In the genomic region with DNA sequence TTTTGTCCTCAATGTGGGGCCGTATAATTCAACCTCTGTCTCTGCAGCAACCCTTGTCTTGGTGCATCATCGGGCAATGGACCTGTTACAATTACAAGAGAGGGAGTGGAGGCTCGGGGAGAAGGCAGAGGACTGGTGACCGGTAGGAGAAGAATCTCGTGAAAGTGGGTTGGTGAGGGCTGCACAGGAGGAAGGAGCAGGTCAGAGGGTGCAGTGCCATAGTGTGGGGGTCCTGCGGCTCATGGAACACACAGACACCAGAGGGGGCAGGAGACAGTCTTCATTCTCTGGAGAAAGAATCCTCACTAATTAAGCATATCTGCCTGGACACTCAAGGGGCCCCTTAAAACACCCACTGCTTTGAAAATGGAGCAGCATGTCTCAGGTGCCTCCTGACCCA, we compare ENCODE assay signal across 23 cellular contexts.
DNase-seq lines count a peak whose midpoint lies in the region; ATAC-seq and TF ChIP-seq lines count a peak whose summit lies in the region.
"Had no signal": no experiment of that assay in that cellular context is flagged by ENCODE, and none has a peak within 500 bp of the region (broad histone marks: within the 10 kb centered on the region; RNA-seq: fewer than 3 reads in every experiment).

No MANE protein-coding gene starts in this region.

- no peak overlapping the region for H3K4me3 Mint-ChIP-seq in neural crest cell

- H3K9me3 ChIP-seq in right atrium auricular region (peaks cover 0 to 4% of the 10 kb centered on the region in 2 donors), heart right ventricle (no peaks in the 10 kb centered on the region)
- H3K9me3 ChIP-seq: A549 had no signal

- H3K4me3 ChIP-seq in right atrium auricular region, result no peak overlapping the region
- no peak overlapping the region for H3K4me3 ChIP-seq in heart right ventricle
- no peak overlapping the region for H3K4me3 ChIP-seq in coronary artery
- H3K4me3 ChIP-seq: A549, PC-9 had no signal

- intact Hi-C loops in heart right ventricle (cut with DNase I), result no loop called here

- DNase-seq in right atrium auricular region (ENCODE audit: low spot score) (peak; percentile 26), heart right ventricle (no peak), coronary artery (ENCODE audit: low spot score) (peak; percentile 43), neural crest cell (ENCODE audit: low read depth, low spot score) (no peak), foreskin keratinocyte (no peak), NOMO-1 treated with dmso at 0.1 percent for 144 hours (lab: John Stamatoyannopoulos, UW; ENCODE audit: unreplicated experiment) (no peak)
- DNase-seq: AML-193; C1 segment of cervical spinal cord; Calu3; CD8-positive, alpha-beta memory T cell; DMS79 treated with DMSO at 0.1 percent for 48 hours; GF-D8; Karpas-422; NCI-H1105; NCI-H1436 treated with DMSO at 0.1 percent for 48 hours; NCI-H187 treated with DMSO at 0.1 percent for 48 hours; NCI-H524; NCI-H774 had no signal

- 76 to 78% methylated on average over 6 of the region's 6 CpGs for WGBS in heart right ventricle, 2 donors

- no peak overlapping the region for H3K27ac ChIP-seq in right atrium auricular region
- no peak overlapping the region for H3K27ac ChIP-seq in heart right ventricle
- H3K27ac ChIP-seq in coronary artery, result no peak overlapping the region
- H3K27ac ChIP-seq in foreskin keratinocyte, result no peak overlapping the region
- H3K27ac ChIP-seq: A549, PC-9 had no signal

- peak overlapping the region; percentile 80 for H3K27ac Mint-ChIP-seq in neural crest cell (ENCODE audit: unreplicated experiment)
- H3K27ac Mint-ChIP-seq: CD8-positive, alpha-beta memory T cell had no signal

- H3K27me3 ChIP-seq in right atrium auricular region (no peaks in the 10 kb centered on the region), heart right ventricle (peaks cover 0 to 56% (median 11%) of the 10 kb centered on the region in 7 donors), foreskin keratinocyte (no peaks in the 10 kb centered on the region)

- TF ChIP-seq CTCF in right atrium auricular region (IDR thresholded peaks at IDR 0.05) (no peak), heart right ventricle (IDR thresholded peaks at IDR 0.05) (no peak), coronary artery (IDR thresholded peaks at IDR 0.05) (no peak), neural crest cell (conservative IDR thresholded peaks at IDR 0.05) (no peak), foreskin keratinocyte (conservative IDR thresholded peaks at IDR 0.05) (no peak)

- H3K36me3 Mint-ChIP-seq in neural crest cell (ENCODE audit: low read depth), result no peaks in the 10 kb centered on the region
- H3K36me3 Mint-ChIP-seq: CD8-positive, alpha-beta memory T cell had no signal

- H3K27me3 Mint-ChIP-seq in neural crest cell (ENCODE audit: low read depth), result peaks cover 17% of the 10 kb centered on the region

- peaks cover 19% of the 10 kb centered on the region for H3K4me1 Mint-ChIP-seq in neural crest cell

- ATAC-seq in heart right ventricle (no peak), HG02870 (IDR thresholded peaks at IDR 0.05; ENCODE audit: unreplicated experiment) (no peak), foreskin keratinocyte (no peak)
- ATAC-seq: A549, HepG2, Right ventricle myocardium inferior had no signal

- H3K4me1 ChIP-seq in right atrium auricular region (peaks cover 0 to 12% of the 10 kb centered on the region in 2 donors), heart right ventricle (peaks cover 0 to 30% (median 15%) of the 10 kb centered on the region in 9 donors), foreskin keratinocyte (no peaks in the 10 kb centered on the region)
- H3K4me1 ChIP-seq: A549 had no signal

- no peaks in the 10 kb centered on the region for H3K9me3 Mint-ChIP-seq in neural crest cell
- H3K9me3 Mint-ChIP-seq: CD8-positive, alpha-beta memory T cell had no signal

- no peaks in the 10 kb centered on the region for H3K36me3 ChIP-seq in right atrium auricular region
- no peaks in the 10 kb centered on the region for H3K36me3 ChIP-seq in heart right ventricle

Comparison
In these comparisons a context has a peak if more than half of its experiments do, and no peak if none do; other contexts are left out.
1. DNase-seq: peak in right atrium auricular region (single experiment) and coronary artery (single experiment); none in heart right ventricle (0 of 2), neural crest cell (single experiment), foreskin keratinocyte (0 of 2) and NOMO-1 treated with dmso at 0.1 percent for 144 hours (single experiment).